ENCODE assay signal across 2 cellular contexts in the genomic region with DNA sequence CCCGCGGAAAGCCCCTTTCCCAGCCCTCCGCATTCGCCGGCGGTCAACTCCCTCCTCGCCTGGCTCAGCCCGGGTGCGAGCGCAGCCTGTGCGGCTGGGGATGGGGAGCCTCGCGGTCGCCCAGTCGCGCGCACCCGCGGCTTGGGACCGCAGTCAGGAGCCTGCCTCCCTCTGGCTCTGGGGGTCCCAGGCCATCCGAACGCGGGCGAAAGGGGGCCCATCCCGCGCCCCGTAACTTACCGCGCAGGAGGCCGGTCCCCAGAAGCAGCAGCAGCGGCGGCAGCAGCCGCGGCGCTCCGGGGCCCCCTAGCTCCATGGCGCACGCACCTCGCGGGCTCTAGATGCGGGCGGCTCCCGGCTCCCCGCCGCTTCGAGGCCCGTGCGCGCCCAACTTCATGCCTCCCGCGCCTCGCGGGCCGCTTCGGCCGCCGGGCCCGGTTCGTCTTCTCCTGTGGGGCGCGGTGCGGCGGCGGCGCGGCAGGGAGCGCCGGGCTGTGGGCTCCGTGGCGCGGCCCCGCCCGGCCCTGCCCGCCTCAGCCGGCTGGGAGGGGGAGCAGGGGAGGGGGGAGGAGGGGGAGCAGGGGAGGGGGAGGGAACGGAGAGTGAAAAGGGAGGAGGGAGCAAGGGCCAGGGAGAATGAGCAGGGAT.
TF ChIP-seq lines count a peak whose summit lies in the region.

A gene (minus strand): TSS at position 500 of the 648 bp plus-strand sequence. CDS start 184 bp downstream, at position 316.

TF ChIP-seq in HEK293, 187 proteins besides CTCF, POLR2A, EP300 and RAD21:
- TF ChIP-seq, protein P1, sequence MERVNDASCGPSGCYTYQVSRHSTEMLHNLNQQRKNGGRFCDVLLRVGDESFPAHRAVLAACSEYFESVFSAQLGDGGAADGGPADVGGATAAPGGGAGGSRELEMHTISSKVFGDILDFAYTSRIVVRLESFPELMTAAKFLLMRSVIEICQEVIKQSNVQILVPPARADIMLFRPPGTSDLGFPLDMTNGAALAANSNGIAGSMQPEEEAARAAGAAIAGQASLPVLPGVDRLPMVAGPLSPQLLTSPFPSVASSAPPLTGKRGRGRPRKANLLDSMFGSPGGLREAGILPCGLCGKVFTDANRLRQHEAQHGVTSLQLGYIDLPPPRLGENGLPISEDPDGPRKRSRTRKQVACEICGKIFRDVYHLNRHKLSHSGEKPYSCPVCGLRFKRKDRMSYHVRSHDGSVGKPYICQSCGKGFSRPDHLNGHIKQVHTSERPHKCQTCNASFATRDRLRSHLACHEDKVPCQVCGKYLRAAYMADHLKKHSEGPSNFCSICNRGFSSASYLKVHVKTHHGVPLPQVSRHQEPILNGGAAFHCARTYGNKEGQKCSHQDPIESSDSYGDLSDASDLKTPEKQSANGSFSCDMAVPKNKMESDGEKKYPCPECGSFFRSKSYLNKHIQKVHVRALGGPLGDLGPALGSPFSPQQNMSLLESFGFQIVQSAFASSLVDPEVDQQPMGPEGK (tag by site-specific recombination; IDR thresholded peaks at IDR 0.05), result 0 out of 2 replicates have a peak, but pooled peaks have one; percentile 15
- TF ChIP-seq ZNF184 (tag by site-specific recombination; IDR thresholded peaks at IDR 0.05) (no peak), ZBTB8A (tag by site-specific recombination; IDR thresholded peaks at IDR 0.05) (peak; percentile 33; the same call in 1 of the 2 replicates), GLIS2 (tag by site-specific recombination; IDR thresholded peaks at IDR 0.05) (no peak), ZIC2 (tag by site-specific recombination; IDR thresholded peaks at IDR 0.05) (peak; percentile 13; the same call in 1 of the 2 replicates)
- TF ChIP-seq, protein P2, sequence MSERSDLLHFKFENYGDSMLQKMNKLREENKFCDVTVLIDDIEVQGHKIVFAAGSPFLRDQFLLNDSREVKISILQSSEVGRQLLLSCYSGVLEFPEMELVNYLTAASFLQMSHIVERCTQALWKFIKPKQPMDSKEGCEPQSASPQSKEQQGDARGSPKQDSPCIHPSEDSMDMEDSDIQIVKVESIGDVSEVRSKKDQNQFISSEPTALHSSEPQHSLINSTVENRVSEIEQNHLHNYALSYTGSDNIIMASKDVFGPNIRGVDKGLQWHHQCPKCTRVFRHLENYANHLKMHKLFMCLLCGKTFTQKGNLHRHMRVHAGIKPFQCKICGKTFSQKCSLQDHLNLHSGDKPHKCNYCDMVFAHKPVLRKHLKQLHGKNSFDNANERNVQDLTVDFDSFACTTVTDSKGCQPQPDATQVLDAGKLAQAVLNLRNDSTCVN (tag by site-specific recombination; optimal IDR thresholded peaks at IDR 0.05), result peak; percentile 79
- TF ChIP-seq, protein P3, sequence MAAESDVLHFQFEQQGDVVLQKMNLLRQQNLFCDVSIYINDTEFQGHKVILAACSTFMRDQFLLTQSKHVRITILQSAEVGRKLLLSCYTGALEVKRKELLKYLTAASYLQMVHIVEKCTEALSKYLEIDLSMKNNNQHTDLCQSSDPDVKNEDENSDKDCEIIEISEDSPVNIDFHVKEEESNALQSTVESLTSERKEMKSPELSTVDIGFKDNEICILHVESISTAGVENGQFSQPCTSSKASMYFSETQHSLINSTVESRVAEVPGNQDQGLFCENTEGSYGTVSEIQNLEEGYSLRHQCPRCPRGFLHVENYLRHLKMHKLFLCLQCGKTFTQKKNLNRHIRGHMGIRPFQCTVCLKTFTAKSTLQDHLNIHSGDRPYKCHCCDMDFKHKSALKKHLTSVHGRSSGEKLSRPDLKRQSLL (tag by site-specific recombination; IDR thresholded peaks at IDR 0.05), result peak; percentile 53; the same call in 1 of the 2 replicates

TF ChIP-seq in H1, 55 proteins besides CTCF, POLR2A, EP300 and RAD21 (continued from another document):
- TF ChIP-seq CHD1 (IDR thresholded peaks at IDR 0.05; ENCODE audit: low read depth, low read length) (no peak), JUND (IDR thresholded peaks at IDR 0.05; ENCODE audit: low read length) (no peak), KDM4A (IDR thresholded peaks at IDR 0.05; ENCODE audit: low read depth, low read length, severe bottlenecking) (peak; percentile 86), CTBP2 (IDR thresholded peaks at IDR 0.05; ENCODE audit: borderline replicate concordance, insufficient read depth, insufficient read length, low read length) (peak; percentile 29)
- TF ChIP-seq, protein P4, sequence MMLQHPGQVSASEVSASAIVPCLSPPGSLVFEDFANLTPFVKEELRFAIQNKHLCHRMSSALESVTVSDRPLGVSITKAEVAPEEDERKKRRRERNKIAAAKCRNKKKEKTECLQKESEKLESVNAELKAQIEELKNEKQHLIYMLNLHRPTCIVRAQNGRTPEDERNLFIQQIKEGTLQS (IDR thresholded peaks at IDR 0.05; ENCODE audit: insufficient read depth, low read depth, low read length), result no peak
